Comparison of ENCODE assay signal across 8 cellular contexts in the genomic region with DNA sequence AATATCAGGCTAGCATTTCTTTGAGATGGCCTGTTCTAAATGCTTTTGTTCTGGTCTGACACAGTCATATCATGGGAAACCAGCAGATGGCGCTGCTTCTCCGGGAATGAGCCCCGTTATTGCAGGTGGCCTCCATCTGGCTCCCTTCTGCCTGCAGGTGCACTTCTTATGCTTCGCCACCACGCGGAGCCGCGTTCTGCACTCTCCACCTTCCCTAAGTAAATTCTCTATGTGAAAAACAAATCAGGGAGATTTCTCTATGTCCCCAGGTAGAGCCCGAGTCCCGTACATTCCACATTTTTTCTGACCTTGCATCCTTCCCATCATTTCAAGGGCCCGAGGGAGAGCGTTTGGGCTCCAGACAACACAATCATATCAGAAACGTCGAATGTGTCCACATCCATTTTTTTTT. TPM values are rescaled to one million over a fixed set of nuclear protein-coding genes. Genes with fewer than 3 reads are reported as not detected.
DNase-seq lines count a peak whose midpoint lies in the region; ATAC-seq, FAIRE-seq and TF ChIP-seq lines count a peak whose summit lies in the region.

No MANE protein-coding gene starts in this region.

- peak; percentile 21 for DNase-seq in AG04449 (ENCODE audit: low read depth, low spot score)
- DNase-seq in NCI-H2107 treated with DMSO at 0.1 percent for 48 hours (lab: John Stamatoyannopoulos, UW; ENCODE audit: unreplicated experiment), result peak; percentile 96
- DNase-seq in body of pancreas, result peak; percentile 92 to 96 (median 94)
- peak; percentile 88 for DNase-seq in iPS DF 6.9 (ENCODE audit: low read depth, low spot score)
- peak; percentile 89 for DNase-seq in stimulated activated CD4-positive, alpha-beta T cell treated with anti-CD3 and anti-CD28 coated beads, Interleukin-12 subunit alpha, Interleukin-12 subunit beta, amount 100 ng/mL, for 4 hours

- FAIRE-seq in TTC549 (lab: Jason Lieb, UNC), result peak; percentile 9

- H3K4me3 ChIP-seq in AG04449 (ENCODE audit: low read depth, low read length) (no peak overlapping the region), body of pancreas (no peak overlapping the region), iPS DF 6.9 (ENCODE audit: low read length) (no peak overlapping the region)

- H3K36me3 ChIP-seq in body of pancreas (replicated peaks in 1 of 2; ENCODE audit: insufficient read depth in 1 of 2, low read depth in 2 of 2) (no peaks in the 10 kb centered on the region), iPS DF 6.9 (ENCODE audit: control insufficient read depth, insufficient read depth, low read length) (no peaks in the 10 kb centered on the region)

- H3K9me3 ChIP-seq in body of pancreas, result no peaks in the 10 kb centered on the region
- H3K9me3 ChIP-seq in iPS DF 6.9 (ENCODE audit: control insufficient read depth, insufficient read depth, low read length), result no peaks in the 10 kb centered on the region

- H3K27ac ChIP-seq in body of pancreas (no peak overlapping the region), iPS DF 6.9 (ENCODE audit: low read length) (no peak overlapping the region)

- ATAC-seq in GM18858 (IDR thresholded peaks at IDR 0.05; ENCODE audit: unreplicated experiment), result peak; percentile 82
- peak; percentile 96 for ATAC-seq in HG03064 (IDR thresholded peaks at IDR 0.05; ENCODE audit: low read depth, unreplicated experiment)
- ATAC-seq in body of pancreas, result peak; percentile 95

- no peaks in the 10 kb centered on the region for H3K27me3 ChIP-seq in body of pancreas
- no peaks in the 10 kb centered on the region; the same call in 1 of the 2 replicates for H3K27me3 ChIP-seq in iPS DF 6.9 (ENCODE audit: control insufficient read depth, insufficient read depth, low read length)

- TF ChIP-seq POLR2A in body of pancreas (IDR thresholded peaks at IDR 0.05), result no peak

- peak; percentile 85 for TF ChIP-seq CTCF in AG04449 (IDR thresholded peaks at IDR 0.05; ENCODE audit: insufficient read depth, low read length, missing control alignments)
- TF ChIP-seq CTCF in body of pancreas (IDR thresholded peaks at IDR 0.05), result peak; percentile 96 to 100 (median 100)

- 2 to 5% methylated on average over 14 of the region's 14 CpGs for WGBS in body of pancreas, 2 donors
- WGBS in iPS DF 6.9 (ENCODE audit: insufficient coverage, insufficient read length), result no CpG with 5 or more reads among the region's 14 CpGs

- H3K4me1 ChIP-seq in body of pancreas, result peaks cover 12% of the 10 kb centered on the region
- peaks cover 5% of the 10 kb centered on the region for H3K4me1 ChIP-seq in iPS DF 6.9 (ENCODE audit: control insufficient read depth, insufficient read depth, low read length)

- POLR2A ChIA-PET in AG04449 (lab: Yijun Ruan, JAX), result no interaction called here

- CTCF ChIA-PET in AG04449 (lab: Yijun Ruan, JAX), result interaction anchor here (0.7 to 6.1 kb wide), 10 partner anchors 11 to 713 kb away, joined by 3 to 192 read pairs (median 6); no protein-coding TSS in a partner anchor

- intact Hi-C loops in body of pancreas (cut with DNase I), result loop anchor here (5.0 kb wide), 2 partner anchors 211 to 431 kb away; no protein-coding TSS in a partner anchor

RNA-seq across cellular contexts. Expression of a gene that starts 26.2 kb away (rescaled TPM):
- total RNA-seq in body of pancreas, result 10 to 100 TPM; 21.5 to 49.1 TPM

RNA-seq across cellular contexts. Expression of a gene that starts 44.6 kb away (rescaled TPM):
- 1 to 10 TPM; 7.0 to 7.3 TPM for total RNA-seq in body of pancreas

Comparison
In these comparisons a context has a peak if more than half of its experiments do, and no peak if none do; other contexts are left out.
1. DNase-seq: peak in every context shown above with its lines; median percentile 96 in NCI-H2107 treated with DMSO at 0.1 percent for 48 hours; 94 in body of pancreas; 89 in stimulated activated CD4-positive, alpha-beta T cell treated with anti-CD3 and anti-CD28 coated beads, Interleukin-12 subunit alpha, Interleukin-12 subunit beta, amount 100 ng/mL, for 4 hours; 88 in iPS DF 6.9; 21 in AG04449.